In the genomic region with DNA sequence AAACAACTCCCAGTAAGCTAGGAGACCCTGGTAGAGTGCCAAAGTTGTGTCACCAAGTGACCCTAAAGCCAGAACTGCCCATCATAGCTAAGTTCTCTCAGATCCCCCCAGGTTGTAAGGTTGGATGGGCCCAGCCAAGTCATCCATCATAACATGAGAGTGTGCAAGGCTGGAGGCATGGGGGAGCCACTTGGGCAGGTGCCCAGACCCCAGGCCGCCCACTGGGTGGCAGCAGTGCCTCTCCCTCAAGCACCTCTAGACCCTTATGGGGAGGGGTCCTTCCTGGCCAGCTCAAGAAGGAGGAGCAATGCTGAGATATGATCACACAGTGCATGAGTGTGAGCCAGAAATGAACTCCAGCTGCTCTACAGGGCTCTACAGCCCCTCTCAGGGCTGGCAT, we compare ENCODE assay signal across 1 cellular context.
TF ChIP-seq lines count a peak whose summit lies in the region.

No MANE protein-coding gene starts in this region.

TF ChIP-seq in H1, 55 proteins besides CTCF, POLR2A, EP300 and RAD21 (continued from another document):
- no peak for TF ChIP-seq FOSL1 (IDR thresholded peaks at IDR 0.05; ENCODE audit: insufficient read depth, low read depth, low read length)
- no peak for TF ChIP-seq KDM4A (IDR thresholded peaks at IDR 0.05; ENCODE audit: low read depth, low read length, severe bottlenecking)
- no peak for TF ChIP-seq SP1 (IDR thresholded peaks at IDR 0.05; ENCODE audit: low read depth, low read length)
- no peak for TF ChIP-seq SIN3A (conservative IDR thresholded peaks at IDR 0.05 in 1 of 2, IDR thresholded peaks at IDR 0.05 in 1 of 2; ENCODE audit: low read depth in 1 of 2, low read length in 2 of 2)
- TF ChIP-seq SUZ12 (IDR thresholded peaks at IDR 0.05; ENCODE audit: low read length) = no peak
- TF ChIP-seq, protein P1, sequence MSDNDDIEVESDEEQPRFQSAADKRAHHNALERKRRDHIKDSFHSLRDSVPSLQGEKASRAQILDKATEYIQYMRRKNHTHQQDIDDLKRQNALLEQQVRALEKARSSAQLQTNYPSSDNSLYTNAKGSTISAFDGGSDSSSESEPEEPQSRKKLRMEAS (IDR thresholded peaks at IDR 0.05) = no peak
- TF ChIP-seq TBP (IDR thresholded peaks at IDR 0.05; ENCODE audit: low read depth, low read length) = no peak
- TF ChIP-seq CTBP2 (IDR thresholded peaks at IDR 0.05; ENCODE audit: borderline replicate concordance, insufficient read depth, insufficient read length, low read length) = no peak
TF ChIP-seq in H1: peak in this region for 0.
